1 cellular context compared by ENCODE assay signal in genomic region chr19:660793-661426, GRCh38.
TF ChIP-seq lines count a peak whose summit lies in the region.

No MANE protein-coding gene starts in this region.

TF ChIP-seq in HepG2, 621 proteins besides CTCF, POLR2A, EP300 and RAD21 (continued from another document and continues in another):
- TF ChIP-seq ZNF687 (CRISPR knock-in tag; IDR thresholded peaks at IDR 0.05) (peak; percentile 82), YEATS4 (CRISPR knock-in tag; IDR thresholded peaks at IDR 0.05; ENCODE audit: borderline replicate concordance) (peak; percentile 85), ZNF276 (CRISPR knock-in tag; IDR thresholded peaks at IDR 0.05; ENCODE audit: low read depth) (no peak), ZFYVE20 (CRISPR knock-in tag; IDR thresholded peaks at IDR 0.05; ENCODE audit: borderline replicate concordance, low read depth) (no peak), MLXIP (CRISPR knock-in tag; IDR thresholded peaks at IDR 0.05; ENCODE audit: borderline replicate concordance) (no peak), ZNF549 (CRISPR knock-in tag; IDR thresholded peaks at IDR 0.05) (no peak), ZNF138 (CRISPR knock-in tag; IDR thresholded peaks at IDR 0.05; ENCODE audit: low read depth) (0 out of 2 replicates have a peak, but pooled peaks have one; percentile 82), RELA (CRISPR knock-in tag; IDR thresholded peaks at IDR 0.05) (no peak), ZNF430 (CRISPR knock-in tag; IDR thresholded peaks at IDR 0.05) (peak; percentile 93), ZSCAN9 (CRISPR knock-in tag; IDR thresholded peaks at IDR 0.05; ENCODE audit: borderline replicate concordance) (peak; percentile 71; the same call in 1 of the 2 replicates), HOXD1 (CRISPR knock-in tag; IDR thresholded peaks at IDR 0.05) (0 out of 2 replicates have a peak, but pooled peaks have one; percentile 39), TBX2 (CRISPR knock-in tag; IDR thresholded peaks at IDR 0.05; ENCODE audit: borderline replicate concordance) (peak; percentile 87), HMG20B (CRISPR knock-in tag; conservative IDR thresholded peaks at IDR 0.05) (peak; percentile 92), ATAD3A (CRISPR knock-in tag; IDR thresholded peaks at IDR 0.05) (no peak), DPF2 (CRISPR knock-in tag; IDR thresholded peaks at IDR 0.05; ENCODE audit: borderline replicate concordance, low read depth) (peak; percentile 56; the same call in 1 of the 2 replicates), CBFB (CRISPR knock-in tag; IDR thresholded peaks at IDR 0.05) (0 out of 2 replicates have a peak, but pooled peaks have one; percentile 49), GABPA (IDR thresholded peaks at IDR 0.05; ENCODE audit: low read depth, low read length) (peak; percentile 49), GABPA (CRISPR knock-in tag; IDR thresholded peaks at IDR 0.05; ENCODE audit: low read depth) (peak; percentile 84), FOXO4 (CRISPR knock-in tag; conservative IDR thresholded peaks at IDR 0.05) (no peak), SP2 (CRISPR knock-in tag; IDR thresholded peaks at IDR 0.05) (peak; percentile 11), NCOA2 (CRISPR knock-in tag; IDR thresholded peaks at IDR 0.05) (peak; percentile 85), ATRX (CRISPR knock-in tag; IDR thresholded peaks at IDR 0.05; ENCODE audit: borderline replicate concordance) (no peak), ERF (CRISPR knock-in tag; IDR thresholded peaks at IDR 0.05) (peak; percentile 96), ZNF713 (CRISPR knock-in tag; IDR thresholded peaks at IDR 0.05) (no peak), RFX1 (IDR thresholded peaks at IDR 0.05) (no peak), ZMAT5 (CRISPR knock-in tag; IDR thresholded peaks at IDR 0.05; ENCODE audit: borderline replicate concordance, low read depth) (no peak), ZNF773 (CRISPR knock-in tag; IDR thresholded peaks at IDR 0.05; ENCODE audit: borderline replicate concordance) (no peak; the same call in 1 of the 2 replicates), ZNF180 (CRISPR knock-in tag; IDR thresholded peaks at IDR 0.05; ENCODE audit: borderline replicate concordance, low read depth) (no peak), ZBTB7B (CRISPR knock-in tag; IDR thresholded peaks at IDR 0.05) (peak; percentile 68; the same call in 1 of the 2 replicates), RXRA (CRISPR knock-in tag; IDR thresholded peaks at IDR 0.05) (peak; percentile 95), ZBTB7A (CRISPR knock-in tag; IDR thresholded peaks at IDR 0.05) (0 out of 2 replicates have a peak, but pooled peaks have one; percentile 66), ZFP62 (CRISPR knock-in tag; IDR thresholded peaks at IDR 0.05) (peak; percentile 55; the same call in 1 of the 2 replicates), ZSCAN21 (CRISPR knock-in tag; IDR thresholded peaks at IDR 0.05; ENCODE audit: borderline replicate concordance) (peak; percentile 48; the same call in 1 of the 2 replicates), ZNF572 (CRISPR knock-in tag; IDR thresholded peaks at IDR 0.05) (no peak), CCAR2 (optimal IDR thresholded peaks at IDR 0.05; ENCODE audit: low read depth, low read length) (no peak), ZBTB37 (CRISPR knock-in tag; IDR thresholded peaks at IDR 0.05) (peak; percentile 62; the same call in 1 of the 2 replicates), ZNF260 (CRISPR knock-in tag; IDR thresholded peaks at IDR 0.05; ENCODE audit: borderline replicate concordance, low read depth) (no peak), HINFP (CRISPR knock-in tag; IDR thresholded peaks at IDR 0.05; ENCODE audit: low read depth) (no peak; the same call in 1 of the 2 replicates), TEAD3 (CRISPR knock-in tag; optimal IDR thresholded peaks at IDR 0.05; ENCODE audit: borderline replicate concordance) (peak; percentile 83), ZFP91 (CRISPR knock-in tag; IDR thresholded peaks at IDR 0.05; ENCODE audit: borderline replicate concordance) (no peak; the same call in none of the 2 replicates), ZNF850 (CRISPR knock-in tag; conservative IDR thresholded peaks at IDR 0.05) (no peak), ZMYM2 (CRISPR knock-in tag; IDR thresholded peaks at IDR 0.05) (peak; percentile 88), SOX13 (IDR thresholded peaks at IDR 0.05) (no peak), SOX13 (CRISPR knock-in tag; conservative IDR thresholded peaks at IDR 0.05 in 1 of 2, IDR thresholded peaks at IDR 0.05 in 1 of 2) (peak in 1 of 2 experiments; percentile 76; a peak in 2 of 4 replicates), ESRRA (CRISPR knock-in tag; IDR thresholded peaks at IDR 0.05; ENCODE audit: low read depth) (peak; percentile 92), ZBTB1 (CRISPR knock-in tag; IDR thresholded peaks at IDR 0.05; ENCODE audit: borderline replicate concordance) (no peak), GABPB1 (CRISPR knock-in tag; IDR thresholded peaks at IDR 0.05) (peak; percentile 81), DBP (CRISPR knock-in tag; IDR thresholded peaks at IDR 0.05; ENCODE audit: not compliant biosample characterization) (no peak), ADNP (CRISPR knock-in tag; IDR thresholded peaks at IDR 0.05) (0 out of 2 replicates have a peak, but pooled peaks have one; percentile 12), IRF2 (CRISPR knock-in tag; IDR thresholded peaks at IDR 0.05) (peak; percentile 91), EED (CRISPR knock-in tag; IDR thresholded peaks at IDR 0.05) (peak; percentile 5; the same call in 1 of the 2 replicates)
